10 cellular contexts compared by ENCODE assay signal in the genomic region with DNA sequence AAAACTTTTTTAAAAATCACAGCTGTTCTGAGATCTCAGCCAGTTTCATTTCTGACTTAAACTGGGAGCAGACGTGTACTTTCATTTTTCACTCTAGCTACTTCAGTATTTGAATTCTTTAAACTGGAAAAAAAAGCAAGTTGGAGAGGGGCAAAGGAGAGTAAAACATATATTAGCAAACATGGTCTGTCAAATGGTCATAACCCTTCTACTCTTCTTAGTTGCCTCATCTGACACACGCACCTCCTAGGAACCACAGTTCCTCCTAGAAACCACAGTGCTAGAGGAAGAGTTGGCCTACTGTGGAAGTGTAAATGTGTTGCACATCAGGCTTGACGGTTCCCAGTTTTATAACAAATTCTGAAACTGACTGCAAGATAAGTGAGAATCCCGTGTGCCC. TPM values are rescaled to one million over a fixed set of nuclear protein-coding genes. Genes with fewer than 3 reads are reported as not detected.
DNase-seq lines count a peak whose midpoint lies in the region; ATAC-seq and TF ChIP-seq lines count a peak whose summit lies in the region.
"Had no signal": no experiment of that assay in that cellular context is flagged by ENCODE, and none has a peak within 500 bp of the region (broad histone marks: within the 10 kb centered on the region; RNA-seq: fewer than 3 reads in every experiment).

No MANE protein-coding gene starts in this region.

- H3K36me3 ChIP-seq in left lung (peaks cover 0 to 98% of the 10 kb centered on the region in 2 donors), gastrocnemius medialis (peaks cover 0 to 98% of the 10 kb centered on the region in 2 donors), mammary epithelial cell (ENCODE audit: insufficient read depth, low read length) (peaks cover 27% of the 10 kb centered on the region)

- no peak overlapping the region for H3K27ac ChIP-seq in left lung
- H3K27ac ChIP-seq in gastrocnemius medialis = no peak overlapping the region
- H3K27ac ChIP-seq in mammary epithelial cell (ENCODE audit: insufficient read depth, low read depth, low read length) = no peak overlapping the region

- dilution Hi-C loops in mammary epithelial cell (cut with HindIII; ENCODE audit: low sequenced_read_pairs) = no loop called here

- H2AFZ ChIP-seq in mammary epithelial cell (ENCODE audit: low read depth, low read length) = no peak overlapping the region

- H3K4me3 ChIP-seq in left lung = no peak overlapping the region
- H3K4me3 ChIP-seq in gastrocnemius medialis = no peak overlapping the region
- H3K4me3 ChIP-seq in mammary epithelial cell (replicated peaks in 1 of 3; ENCODE audit: insufficient read depth in 1 of 3, low read depth in 2 of 3, low read length in 3 of 3) = no peak overlapping the region

- intact Hi-C loops in left lung (cut with DNase I) (no loop called here), gastrocnemius medialis (cut with DNase I; ENCODE audit: low total_unique reads) (no loop called here), mammary epithelial cell (cut with micrococcal nuclease) (no loop called here)

- in situ Hi-C loops in gastrocnemius medialis (cut with MboI; ENCODE audit: low sequenced_read_pairs in 4 of 4) = no loop called here
- in situ Hi-C loops in mammary epithelial cell (cut with MboI; ENCODE audit: low sequenced_read_pairs in 2 of 2) = no loop called here

- H3K79me2 ChIP-seq in mammary epithelial cell (ENCODE audit: insufficient read depth, low read length) = no peaks in the 10 kb centered on the region

- no peak overlapping the region for H3K9ac ChIP-seq in mammary epithelial cell (ENCODE audit: insufficient read depth, low read length)

- H3K4me1 ChIP-seq in left lung = peaks cover 0 to 17% of the 10 kb centered on the region in 2 donors
- H3K4me1 ChIP-seq in gastrocnemius medialis = no peaks in the 10 kb centered on the region
- H3K4me1 ChIP-seq in mammary epithelial cell (ENCODE audit: insufficient read depth, low read length) = no peaks in the 10 kb centered on the region

- CTCF ChIA-PET in mammary epithelial cell (lab: Charles Lee; ENCODE audit: low non-redundant PET) = no interaction called here

- DNase-seq in left lung (no peak), gastrocnemius medialis (no peak), NCI-H2029 (lab: John Stamatoyannopoulos, UW) (no peak), mammary epithelial cell (no peak)
- no peak for DNase-seq in stimulated activated CD4-positive, alpha-beta T cell treated with anti-CD3 and anti-CD28 coated beads, Interleukin-4, amount 100 ng/mL, for 24 hours
- DNase-seq: cerebellar nuclear complex, NCI-H187 treated with DMSO at 0.1 percent for 48 hours had no signal

- BruUV-seq in mammary epithelial cell (replicated peaks; lab: Mats Ljungman, UMichigan) = no TSS peak

- no peaks in the 10 kb centered on the region for H4K20me1 ChIP-seq in mammary epithelial cell (ENCODE audit: insufficient read depth, low read length)

- no peaks in the 10 kb centered on the region for H3K9me3 ChIP-seq in left lung
- H3K9me3 ChIP-seq in gastrocnemius medialis = no peaks in the 10 kb centered on the region
- H3K9me3 ChIP-seq in mammary epithelial cell (replicated peaks; ENCODE audit: insufficient read depth, low read length) = no peaks in the 10 kb centered on the region

- 98% methylated on average over 4 of the region's 4 CpGs for WGBS in mammary epithelial cell (ENCODE audit: low coverage, missing lambda C conversion rate)

- ATAC-seq in GM18520 (IDR thresholded peaks at IDR 0.05; ENCODE audit: unreplicated experiment) = peak; percentile 77
- peak; percentile 71 for ATAC-seq in GM21529 (IDR thresholded peaks at IDR 0.05; ENCODE audit: unreplicated experiment)
- ATAC-seq in HG03442 (IDR thresholded peaks at IDR 0.05; ENCODE audit: unreplicated experiment) = peak; percentile 73
- ATAC-seq in left lung = peak; percentile 33
- ATAC-seq in gastrocnemius medialis = no peak

- H3K27me3 ChIP-seq in left lung (no peaks in the 10 kb centered on the region), gastrocnemius medialis (no peaks in the 10 kb centered on the region), mammary epithelial cell (ENCODE audit: insufficient read depth, low read length) (no peaks in the 10 kb centered on the region)

- TF ChIP-seq CTCF in left lung (IDR thresholded peaks at IDR 0.05) = no peak
- no peak for TF ChIP-seq CTCF in gastrocnemius medialis (IDR thresholded peaks at IDR 0.05 in 4 of 5, conservative IDR thresholded peaks at IDR 0.05 in 1 of 5)
- TF ChIP-seq CTCF in mammary epithelial cell (conservative IDR thresholded peaks at IDR 0.05 in 1 of 2, IDR thresholded peaks at IDR 0.05 in 1 of 2; ENCODE audit: extremely low read depth in 1 of 2, insufficient read depth in 1 of 2, low read depth in 1 of 2, low read length in 2 of 2) = no peak

- H3K4me2 ChIP-seq in mammary epithelial cell (ENCODE audit: insufficient read depth, low read depth, low read length) = no peak overlapping the region

- TF ChIP-seq POLR2A in gastrocnemius medialis (IDR thresholded peaks at IDR 0.05) = no peak

RNA-seq across cellular contexts. Expression of gene TM9SF2, which starts 47.2 kb away (rescaled TPM):
- total RNA-seq in left lung (100 to 1,000 TPM; 150 to 155 TPM), gastrocnemius medialis (10 to 100 TPM; 47.3 to 69.9 (median 55.7) TPM), mammary epithelial cell (100 to 1,000 TPM in 1 of 2 donors, 10 to 100 TPM in 1; 87.8 to 143 TPM)
- polyA plus RNA-seq in mammary epithelial cell = 74.9 TPM
- 80.6 TPM for polyA minus RNA-seq in mammary epithelial cell

RNA-seq across cellular contexts. Expression of gene CLYBL, which starts 58.0 kb away (rescaled TPM):
- total RNA-seq in left lung (1 to 10 TPM; 6.4 to 7.6 TPM), gastrocnemius medialis (10 to 100 TPM in 1 of 4 donors, 1 to 10 TPM in 3; 4.2 to 11.8 (median 7.8) TPM), mammary epithelial cell (1 to 10 TPM; 2.8 to 3.5 TPM)
- polyA plus RNA-seq in mammary epithelial cell = 1.3 TPM
- not detected for polyA minus RNA-seq in mammary epithelial cell

Comparison
In these comparisons a context has a peak if more than half of its experiments do, and no peak if none do; other contexts are left out.
1. ATAC-seq: peak in GM18520 (single experiment), GM21529 (single experiment), HG03442 (single experiment) and left lung (single experiment); none in gastrocnemius medialis (0 of 2).